1 cellular context compared by ENCODE assay signal in the genomic region with DNA sequence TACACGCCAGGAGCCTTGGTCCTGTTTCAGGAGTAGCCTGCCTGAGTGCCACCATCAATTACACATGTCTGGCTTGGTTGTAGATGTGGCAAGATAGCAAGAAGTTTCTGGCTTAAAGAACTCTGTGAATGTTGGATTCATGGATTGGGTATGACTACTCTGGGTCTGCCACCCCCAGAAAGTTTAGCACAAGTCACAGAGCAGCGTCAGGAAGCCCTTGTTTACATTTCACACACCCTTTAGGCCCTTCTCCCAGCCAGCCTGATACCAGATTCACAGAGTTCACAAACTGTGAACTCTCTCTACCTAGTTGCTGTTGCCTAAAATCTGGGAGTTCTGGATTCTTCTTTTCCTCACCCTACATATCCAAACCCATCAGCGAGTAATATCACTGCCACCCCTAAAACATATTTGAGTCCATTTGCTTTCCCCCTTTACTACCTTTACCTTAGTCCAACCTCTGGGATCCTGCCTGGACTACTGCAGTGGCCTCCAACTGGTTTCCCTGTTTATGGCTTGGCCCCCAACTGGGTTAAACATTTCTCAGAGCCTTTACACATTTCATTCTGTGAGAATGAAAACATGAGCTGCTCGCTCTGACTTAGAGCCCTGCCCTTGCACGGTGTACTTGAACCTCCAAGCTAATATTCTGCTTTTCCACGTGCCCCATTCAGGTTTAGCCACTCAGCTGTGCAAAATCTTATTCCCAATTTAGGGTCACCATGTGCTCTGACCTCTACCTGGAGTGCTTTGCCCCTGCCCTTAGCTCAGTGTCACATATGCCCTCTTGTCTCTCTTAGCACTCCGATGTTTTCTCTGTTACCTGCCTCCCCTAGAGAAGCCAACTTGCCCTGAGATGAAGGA.
TF ChIP-seq lines count a peak whose summit lies in the region.

No MANE protein-coding gene starts in this region.

TF ChIP-seq in K562, 482 proteins besides CTCF, POLR2A, EP300 and RAD21:
- TF ChIP-seq SMARCB1 (IDR thresholded peaks at IDR 0.05; ENCODE audit: insufficient read length, low read depth): no peak
- no peak for TF ChIP-seq RFX1 (IDR thresholded peaks at IDR 0.05)
- no peak for TF ChIP-seq ZNF41 (CRISPR knock-in tag; conservative IDR thresholded peaks at IDR 0.05)
